12 cellular contexts compared by ENCODE assay signal in genomic region chr3:149174901-149175300, GRCh38. TPM values are rescaled to one million over a fixed set of nuclear protein-coding genes. Genes with fewer than 3 reads are reported as not detected.
A peak's percentile ranks its signal among the peaks of the same experiment; 100 is the strongest.
DNase-seq lines count a peak whose midpoint lies in the region; ATAC-seq, FAIRE-seq and TF ChIP-seq lines count a peak whose summit lies in the region.
"Had no signal": no experiment of that assay in that cellular context is flagged by ENCODE, and none has a peak within 500 bp of the region (broad histone marks: within the 10 kb centered on the region; RNA-seq: fewer than 3 reads in every experiment).

No MANE protein-coding gene starts in this region.

- WGBS in esophagus muscularis mucosa, result 91% methylated on average over 3 of the region's 3 CpGs

- FAIRE-seq in astrocyte (lab: Jason Lieb, UNC), result no peak
- FAIRE-seq: colon had no signal

- no peaks in the 10 kb centered on the region for H3K27me3 Mint-ChIP-seq in astrocyte (ENCODE audit: low read depth, unreplicated experiment)

- POLR2A ChIA-PET in GM10248 (lab: Yijun Ruan, JAX), result no interaction called here

- peaks cover 7% of the 10 kb centered on the region for H3K36me3 ChIP-seq in astrocyte (ENCODE audit: insufficient read depth, low read length)
- peaks cover 3 to 51% (median 26%) of the 10 kb centered on the region in 4 donors for H3K36me3 ChIP-seq in esophagus muscularis mucosa

- intact Hi-C loops in esophagus muscularis mucosa (cut with DNase I), result no loop called here

- TF ChIP-seq POLR2A in esophagus muscularis mucosa (IDR thresholded peaks at IDR 0.05; ENCODE audit: low read depth), result no peak

- TF ChIP-seq CTCF in astrocyte (IDR thresholded peaks at IDR 0.05; ENCODE audit: insufficient read depth, low read depth, low read length), result no peak
- no peak for TF ChIP-seq CTCF in GM10248 (IDR thresholded peaks at IDR 0.05; ENCODE audit: control extremely low read depth, extremely low read depth, low read depth, missing control alignments)
- TF ChIP-seq CTCF in esophagus muscularis mucosa (IDR thresholded peaks at IDR 0.05), result no peak

- DNase-seq in EH (ENCODE audit: low read depth), result peak; percentile 52
- peak; percentile 77 for DNase-seq in astrocyte (ENCODE audit: low read depth)
- no peak for DNase-seq in DMS153 treated with DMSO at 0.1 percent for 48 hours (lab: John Stamatoyannopoulos, UW; ENCODE audit: unreplicated experiment)
- DNase-seq in activated naive CD4-positive, alpha-beta T cell (lab: John Stamatoyannopoulos, UW), result no peak
- no peak for DNase-seq in GM10248 (ENCODE audit: extremely low spot score)
- DNase-seq in esophagus muscularis mucosa (ENCODE audit: extremely low spot score), result no peak
- DNase-seq: DMS 273 treated with DMSO at 0.1 percent for 48 hours, IMR-90 had no signal

- no peak overlapping the region for H3K9ac ChIP-seq in astrocyte (ENCODE audit: low read length)

- H3K9me3 Mint-ChIP-seq in astrocyte (ENCODE audit: unreplicated experiment), result peaks cover 3% of the 10 kb centered on the region

- H3K36me3 Mint-ChIP-seq in astrocyte (ENCODE audit: low read depth, unreplicated experiment), result peaks cover 2% of the 10 kb centered on the region

- H3K9me3 ChIP-seq in astrocyte (ENCODE audit: insufficient read depth, low read depth, low read length), result no peaks in the 10 kb centered on the region
- H3K9me3 ChIP-seq in esophagus muscularis mucosa, result no peaks in the 10 kb centered on the region

- no peaks in the 10 kb centered on the region for H3K27me3 ChIP-seq in astrocyte (ENCODE audit: insufficient read depth, low read length)
- no peaks in the 10 kb centered on the region for H3K27me3 ChIP-seq in esophagus muscularis mucosa

- H3K4me3 ChIP-seq in astrocyte (ENCODE audit: insufficient read depth, low read depth, low read length), result no peak overlapping the region
- H3K4me3 ChIP-seq in esophagus muscularis mucosa, result no peak overlapping the region

- H3K4me3 Mint-ChIP-seq in astrocyte (ENCODE audit: unreplicated experiment), result no peak overlapping the region

- no peak for TF ChIP-seq EP300 in esophagus muscularis mucosa (IDR thresholded peaks at IDR 0.05)

- H4K20me1 ChIP-seq in astrocyte (ENCODE audit: insufficient read depth, low read length), result no peaks in the 10 kb centered on the region

- H3K27ac Mint-ChIP-seq in astrocyte (ENCODE audit: unreplicated experiment), result no peak overlapping the region

- no peak overlapping the region for H3K4me2 ChIP-seq in astrocyte (ENCODE audit: low read length)

- H3K4me1 ChIP-seq in astrocyte (ENCODE audit: insufficient read depth, low read length) (peaks cover 15% of the 10 kb centered on the region), esophagus muscularis mucosa (peaks cover 5 to 22% (median 13%) of the 10 kb centered on the region in 4 donors)

- H3K4me1 Mint-ChIP-seq in astrocyte (ENCODE audit: low read depth, unreplicated experiment), result peaks cover 9% of the 10 kb centered on the region

- no peak overlapping the region for H2AFZ ChIP-seq in astrocyte (ENCODE audit: low read depth, low read length)

- H3K27ac ChIP-seq in astrocyte (ENCODE audit: low read depth, low read length), result no peak overlapping the region
- no peak overlapping the region for H3K27ac ChIP-seq in esophagus muscularis mucosa (replicated peaks in 1 of 4)

- CTCF ChIA-PET in GM10248 (lab: Yijun Ruan, JAX), result interaction anchor here (1.2 to 1.3 kb wide), 2 partner anchors 13 to 33 kb away, joined by 3 to 4 read pairs; no protein-coding TSS in a partner anchor

- no peaks in the 10 kb centered on the region for H3K79me2 ChIP-seq in astrocyte (ENCODE audit: insufficient read depth, low read length)

- ATAC-seq in GM19455 (IDR thresholded peaks at IDR 0.05; ENCODE audit: unreplicated experiment) (peak; percentile 89), HG03175 (IDR thresholded peaks at IDR 0.05; ENCODE audit: unreplicated experiment) (peak; percentile 83)

RNA-seq across cellular contexts. Expression of gene HPS3, which starts 45.5 kb away (rescaled TPM):
- 10.3 and 10.9 TPM in 2 replicates for total RNA-seq in astrocyte
- total RNA-seq in esophagus muscularis mucosa, result 10 to 100 TPM; 10.6 to 15.9 (median 12.4) TPM

RNA-seq across cellular contexts. Expression of gene CP, which starts 46.7 kb away (rescaled TPM):
- total RNA-seq in astrocyte, result 0.48 TPM in 1 of 2 replicates, not detected in the other
- total RNA-seq in esophagus muscularis mucosa, result 1 to 10 TPM; 5.6 to 8.1 (median 6.0) TPM
- total RNA-seq: IMR-90; T-helper 2 cell treated with Interferon-gamma antibody and Interleukin-4, amounts not matched to agents 100 ng/mL and 5 ng/mL, for 36 hours had no signal

Comparison
In these comparisons a context has a peak if more than half of its experiments do, and no peak if none do; other contexts are left out.
1. DNase-seq: peak in EH (single experiment) and astrocyte (single experiment); none in DMS153 treated with DMSO at 0.1 percent for 48 hours (single experiment), activated naive CD4-positive, alpha-beta T cell (0 of 4), GM10248 (single experiment) and esophagus muscularis mucosa (single experiment).